Comparison of ENCODE assay signal across 14 cellular contexts in the genomic region with DNA sequence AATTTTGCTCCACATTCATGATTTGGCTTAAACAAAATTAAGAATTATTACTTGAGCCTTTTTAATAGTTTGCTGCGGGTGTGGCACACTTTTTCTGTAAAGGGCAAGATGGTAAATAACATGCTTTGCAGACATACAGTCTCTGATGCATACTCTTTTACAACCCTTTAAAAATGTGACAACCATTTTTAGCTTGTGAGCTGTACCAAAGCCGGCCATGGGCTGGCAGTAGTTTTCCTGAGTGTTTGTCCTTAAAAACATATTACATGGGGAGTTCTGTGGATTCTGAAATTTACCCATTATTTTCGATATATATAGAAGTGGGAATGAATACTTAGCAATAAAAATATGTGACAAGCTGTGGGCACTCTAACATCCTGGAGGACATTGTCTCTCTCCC.
DNase-seq lines count a peak whose midpoint lies in the region; ATAC-seq and TF ChIP-seq lines count a peak whose summit lies in the region.
"Had no signal": no experiment of that assay in that cellular context is flagged by ENCODE, and none has a peak within 500 bp of the region (broad histone marks: within the 10 kb centered on the region; RNA-seq: fewer than 3 reads in every experiment).

No MANE protein-coding gene starts in this region.

- H3K9me3 ChIP-seq in HEK293 (ENCODE audit: control insufficient read depth, insufficient read depth, low read depth, low read length) (no peaks in the 10 kb centered on the region), body of pancreas (no peaks in the 10 kb centered on the region), mesenchymal stem cell (ENCODE audit: control insufficient read depth, low read length) (no peaks in the 10 kb centered on the region), stomach (no peaks in the 10 kb centered on the region)
- H3K9me3 ChIP-seq: ovary, SK-N-SH had no signal

- no peak overlapping the region for H2BK15ac ChIP-seq in mesenchymal stem cell (ENCODE audit: low read depth, poor library complexity, severe bottlenecking)

- TF ChIP-seq POLR2A in body of pancreas (IDR thresholded peaks at IDR 0.05) (no peak), stomach (IDR thresholded peaks at IDR 0.05) (no peak)

- 76% methylated on average over 3 of the region's 3 CpGs for WGBS in body of pancreas, 2 donors
- 70% methylated on average over 1 of the region's 3 CpGs for WGBS in mesenchymal stem cell
- WGBS in stomach, 5 donors: 70 to 92% (median 76%) methylated on average over 3 of the region's 3 CpGs

- peaks cover 12% of the 10 kb centered on the region for H3K4me1 ChIP-seq in HEK293 (ENCODE audit: control insufficient read depth, insufficient read depth, low read length)
- peaks cover 57% of the 10 kb centered on the region for H3K4me1 ChIP-seq in body of pancreas
- peaks cover 4% of the 10 kb centered on the region for H3K4me1 ChIP-seq in mesenchymal stem cell (ENCODE audit: control insufficient read depth, insufficient read depth, low read depth, low read length)
- H3K4me1 ChIP-seq in stomach: peaks cover 35 to 61% (median 46%) of the 10 kb centered on the region in 4 donors

- ATAC-seq in body of pancreas: no peak
- ATAC-seq in GM21737 (IDR thresholded peaks at IDR 0.05; ENCODE audit: unreplicated experiment): no peak
- ATAC-seq: HCT116 had no signal

- TF ChIP-seq CTCF in HEK293 (tag by site-specific recombination; IDR thresholded peaks at IDR 0.05): no peak
- TF ChIP-seq CTCF in body of pancreas (IDR thresholded peaks at IDR 0.05): no peak
- no peak for TF ChIP-seq CTCF in stomach (IDR thresholded peaks at IDR 0.05)

- POLR2A ChIA-PET in HEK293 (lab: Yijun Ruan, JAX): no interaction called here

- H4K91ac ChIP-seq in mesenchymal stem cell (ENCODE audit: low read length): no peak overlapping the region

- H3K14ac ChIP-seq in mesenchymal stem cell (ENCODE audit: low read length in 2 of 2): no peak overlapping the region

- no peak overlapping the region for H2AFZ ChIP-seq in mesenchymal stem cell (ENCODE audit: low read depth, low read length)

- no peaks in the 10 kb centered on the region for H3K36me3 ChIP-seq in HEK293 (ENCODE audit: control insufficient read depth in 2 of 2, insufficient read depth in 1 of 2, low read length in 2 of 2)
- H3K36me3 ChIP-seq in body of pancreas (replicated peaks in 1 of 2; ENCODE audit: insufficient read depth in 1 of 2, low read depth in 2 of 2): no peaks in the 10 kb centered on the region
- peaks cover 0 to 5% of the 10 kb centered on the region in 2 experiments for H3K36me3 ChIP-seq in mesenchymal stem cell (ENCODE audit: control insufficient read depth in 1 of 2, insufficient read depth in 2 of 2, low read depth in 1 of 2, low read length in 2 of 2)
- H3K36me3 ChIP-seq in stomach: no peaks in the 10 kb centered on the region
- H3K36me3 ChIP-seq: ovary had no signal

- H2BK12ac ChIP-seq in mesenchymal stem cell (ENCODE audit: low read length in 2 of 2): no peak overlapping the region

- H3K27me3 ChIP-seq in body of pancreas (no peaks in the 10 kb centered on the region), mesenchymal stem cell (ENCODE audit: control insufficient read depth in 1 of 2, insufficient read depth in 1 of 2, low read length in 2 of 2) (no peaks in the 10 kb centered on the region), stomach (no peaks in the 10 kb centered on the region)
- H3K27me3 ChIP-seq: ovary had no signal

- no peak overlapping the region for H3K27ac ChIP-seq in HEK293 (ENCODE audit: extremely low read depth, low read depth, low read length)
- H3K27ac ChIP-seq in body of pancreas: peak overlapping the region in 3 of 4 donors; percentile 22 to 67 (median 49)
- H3K27ac ChIP-seq in mesenchymal stem cell (ENCODE audit: low read length, poor library complexity, severe bottlenecking): no peak overlapping the region
- H3K27ac ChIP-seq in stomach: peak overlapping the region in 4 of 5 donors; percentile 71 to 80 (median 77)

- H3K18ac ChIP-seq in mesenchymal stem cell (ENCODE audit: low read depth in 1 of 2, low read length in 2 of 2): no peak overlapping the region

- H2BK120ac ChIP-seq in mesenchymal stem cell (ENCODE audit: low read depth, low read length): no peak overlapping the region

- no peak overlapping the region for H3K23ac ChIP-seq in mesenchymal stem cell (ENCODE audit: low read length in 2 of 2)

- DNase-seq in body of pancreas: no peak
- DNase-seq in mesenchymal stem cell: no peak
- no peak for DNase-seq in stomach
- no peak for DNase-seq in occipital lobe (lab: John Stamatoyannopoulos, UW)
- no peak for DNase-seq in NCI-H1436 treated with DMSO at 0.1 percent for 48 hours (lab: John Stamatoyannopoulos, UW)
- DNase-seq in NCI-H2081 treated with DMSO at 0.1 percent for 48 hours (lab: John Stamatoyannopoulos, UW): no peak
- DNase-seq: islet precursor cell; NCI-H774; ovary; SK-N-SH; stimulated activated CD4-positive, alpha-beta T cell treated with anti-CD3 and anti-CD28 coated beads, Interleukin-4, amount 100 ng/mL, for 4 hours had no signal

- H3K4me3 ChIP-seq in HEK293 (ENCODE audit: low read depth, low read length): no peak overlapping the region
- H3K4me3 ChIP-seq in body of pancreas: no peak overlapping the region
- peak overlapping the region in 1 of 2 experiments; percentile 40 for H3K4me3 ChIP-seq in mesenchymal stem cell (ENCODE audit: insufficient read depth in 1 of 2, low read depth in 1 of 2, low read length in 2 of 2)
- H3K4me3 ChIP-seq in stomach: no peak overlapping the region
- H3K4me3 ChIP-seq: ovary had no signal

- H3K9ac ChIP-seq in mesenchymal stem cell (ENCODE audit: low read length): peak overlapping the region; percentile 87
- H3K9ac ChIP-seq: SK-N-SH had no signal

- no peak overlapping the region for H3K4me2 ChIP-seq in mesenchymal stem cell (ENCODE audit: low read length, poor library complexity, severe bottlenecking)
- H3K4me2 ChIP-seq: SK-N-SH had no signal

- CTCF ChIA-PET in HEK293 (lab: Yijun Ruan, JAX): interaction anchor here (0.6 to 1.0 kb wide), 2 partner anchors 78 to 552 kb away, joined by 3 read pairs; no protein-coding TSS in a partner anchor

- TF ChIP-seq EP300 in stomach (IDR thresholded peaks at IDR 0.05): no peak

- no peak overlapping the region for H4K8ac ChIP-seq in mesenchymal stem cell (ENCODE audit: low read length)

- no peak overlapping the region for H2AK5ac ChIP-seq in mesenchymal stem cell (ENCODE audit: low read length, severe bottlenecking)

- H2BK5ac ChIP-seq in mesenchymal stem cell (ENCODE audit: low read depth, low read length, poor library complexity, severe bottlenecking): no peak overlapping the region

- intact Hi-C loops in body of pancreas (cut with DNase I): no loop called here
- intact Hi-C loops in stomach (cut with DNase I; ENCODE audit: low total_unique reads): no loop called here

- peaks cover 4% of the 10 kb centered on the region for H3K79me1 ChIP-seq in mesenchymal stem cell (replicated peaks; ENCODE audit: low read length, poor library complexity, severe bottlenecking)

- no peak overlapping the region for H3K4ac ChIP-seq in mesenchymal stem cell (ENCODE audit: low read depth in 1 of 2, low read length in 2 of 2)

TF ChIP-seq in HEK293, 187 proteins besides CTCF, POLR2A, EP300 and RAD21:
- TF ChIP-seq ZNF768 (tag by site-specific recombination; IDR thresholded peaks at IDR 0.05) (no peak), ZNF266 (tag by site-specific recombination; IDR thresholded peaks at IDR 0.05; ENCODE audit: low read depth) (no peak), ZNF658 (tag by site-specific recombination; IDR thresholded peaks at IDR 0.05) (no peak), KLF1 (tag by site-specific recombination; IDR thresholded peaks at IDR 0.05) (no peak), ZNF558 (tag by site-specific recombination; IDR thresholded peaks at IDR 0.05) (no peak), ZNF335 (tag by site-specific recombination; conservative IDR thresholded peaks at IDR 0.05) (no peak), ZNF624 (tag by site-specific recombination; IDR thresholded peaks at IDR 0.05) (no peak)
- TF ChIP-seq, protein P1, sequence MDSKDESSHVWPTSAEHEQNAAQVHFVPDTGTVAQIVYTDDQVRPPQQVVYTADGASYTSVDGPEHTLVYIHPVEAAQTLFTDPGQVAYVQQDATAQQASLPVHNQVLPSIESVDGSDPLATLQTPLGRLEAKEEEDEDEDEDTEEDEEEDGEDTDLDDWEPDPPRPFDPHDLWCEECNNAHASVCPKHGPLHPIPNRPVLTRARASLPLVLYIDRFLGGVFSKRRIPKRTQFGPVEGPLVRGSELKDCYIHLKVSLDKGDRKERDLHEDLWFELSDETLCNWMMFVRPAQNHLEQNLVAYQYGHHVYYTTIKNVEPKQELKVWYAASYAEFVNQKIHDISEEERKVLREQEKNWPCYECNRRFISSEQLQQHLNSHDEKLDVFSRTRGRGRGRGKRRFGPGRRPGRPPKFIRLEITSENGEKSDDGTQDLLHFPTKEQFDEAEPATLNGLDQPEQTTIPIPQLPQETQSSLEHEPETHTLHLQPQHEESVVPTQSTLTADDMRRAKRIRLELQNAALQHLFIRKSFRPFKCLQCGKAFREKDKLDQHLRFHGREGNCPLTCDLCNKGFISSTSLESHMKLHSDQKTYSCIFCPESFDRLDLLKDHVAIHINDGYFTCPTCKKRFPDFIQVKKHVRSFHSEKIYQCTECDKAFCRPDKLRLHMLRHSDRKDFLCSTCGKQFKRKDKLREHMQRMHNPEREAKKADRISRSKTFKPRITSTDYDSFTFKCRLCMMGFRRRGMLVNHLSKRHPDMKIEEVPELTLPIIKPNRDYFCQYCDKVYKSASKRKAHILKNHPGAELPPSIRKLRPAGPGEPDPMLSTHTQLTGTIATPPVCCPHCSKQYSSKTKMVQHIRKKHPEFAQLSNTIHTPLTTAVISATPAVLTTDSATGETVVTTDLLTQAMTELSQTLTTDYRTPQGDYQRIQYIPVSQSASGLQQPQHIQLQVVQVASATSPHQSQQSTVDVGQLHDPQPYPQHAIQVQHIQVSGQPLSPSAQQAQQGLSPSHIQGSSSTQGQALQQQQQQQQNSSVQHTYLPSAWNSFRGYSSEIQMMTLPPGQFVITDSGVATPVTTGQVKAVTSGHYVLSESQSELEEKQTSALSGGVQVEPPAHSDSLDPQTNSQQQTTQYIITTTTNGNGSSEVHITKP (tag by site-specific recombination; IDR thresholded peaks at IDR 0.05): 0 out of 2 replicates have a peak, but pooled peaks have one; percentile 8

Comparison
In these comparisons a context has a peak if more than half of its experiments do, and no peak if none do; other contexts are left out.
1. H3K27ac ChIP-seq: peak in body of pancreas (3 of 4) and stomach (4 of 5); none in HEK293 (single experiment) and mesenchymal stem cell (single experiment).